Comparison of ENCODE assay signal across 35 cellular contexts in genomic region chr11:86658534-86658933, GRCh38. TPM values are rescaled to one million over a fixed set of nuclear protein-coding genes. Genes with fewer than 3 reads are reported as not detected.
"Had no signal": no experiment of that assay in that cellular context is flagged by ENCODE, and none has a peak within 500 bp of the region (broad histone marks: within the 10 kb centered on the region; RNA-seq: fewer than 3 reads in every experiment).

No MANE protein-coding gene starts in this region.

- H3K4me3 ChIP-seq: SJCRH30, SK-N-MC had no signal

- H3K27ac Mint-ChIP-seq: activated B cell treated with CpG ODN at 0.5 μM for 24 hours; activated CD4-positive, alpha-beta memory T cell treated with anti-CD3 and anti-CD28 coated beads, Interleukin-2, amount 10 ng/mL, durations not matched to agents 7 days and 5 days; activated CD8-positive, alpha-beta memory T cell treated with anti-CD3 and anti-CD28 coated beads, Interleukin-2, amount 10 ng/mL, durations not matched to agents 7 days and 5 days; activated naive CD4-positive, alpha-beta T cell treated with anti-CD3 and anti-CD28 coated beads, Interleukin-2, amount 10 ng/mL, durations not matched to agents 7 days and 5 days; activated naive CD8-positive, alpha-beta T cell; activated naive CD8-positive, alpha-beta T cell treated with anti-CD3 and anti-CD28 coated beads, Interleukin-2, amount 50 U/mL, for 24 hours; T-cell; T-helper 17 cell had no signal

- H3K4me2 ChIP-seq: KMS-11 had no signal

- H3K36me3 Mint-ChIP-seq: activated CD8-positive, alpha-beta memory T cell treated with anti-CD3 and anti-CD28 coated beads, Interleukin-2, amount 10 ng/mL, durations not matched to agents 7 days and 5 days; activated naive CD4-positive, alpha-beta T cell treated with anti-CD3 and anti-CD28 coated beads, Interleukin-2, amount 10 ng/mL, durations not matched to agents 7 days and 5 days; activated naive CD8-positive, alpha-beta T cell had no signal

- H3K27ac ChIP-seq: brain microvascular endothelial cell, KMS-11, SJCRH30, SK-N-MC, VCaP had no signal

- H3K4me1 ChIP-seq: SJCRH30 had no signal

- H3K9me3 ChIP-seq: SJCRH30 had no signal

- H3K4me1 Mint-ChIP-seq: activated B cell treated with CpG ODN at 0.5 μM for 24 hours; activated CD4-positive, alpha-beta memory T cell treated with anti-CD3 and anti-CD28 coated beads, Interleukin-2, amount 10 ng/mL, durations not matched to agents 7 days and 5 days; activated CD8-positive, alpha-beta memory T cell treated with anti-CD3 and anti-CD28 coated beads, Interleukin-2, amount 10 ng/mL, durations not matched to agents 7 days and 5 days; activated naive CD4-positive, alpha-beta T cell treated with anti-CD3 and anti-CD28 coated beads, Interleukin-2, amount 10 ng/mL, durations not matched to agents 7 days and 5 days; activated naive CD8-positive, alpha-beta T cell treated with anti-CD3 and anti-CD28 coated beads, Interleukin-2, amount 50 U/mL, for 24 hours; T-cell; T-helper 17 cell had no signal

- DNase-seq: activated B cell treated with CpG ODN at 0.5 μM for 24 hours; activated CD4-positive, alpha-beta memory T cell treated with anti-CD3 and anti-CD28 coated beads, Interleukin-2, amount 10 ng/mL, durations not matched to agents 7 days and 5 days; activated CD4-positive, alpha-beta T cell treated with anti-CD3 and anti-CD28 coated beads for 1 hour; activated CD4-positive, alpha-beta T cell treated with anti-CD3 and anti-CD28 coated beads for 48 hours; activated CD8-positive, alpha-beta memory T cell treated with anti-CD3 and anti-CD28 coated beads for 24 hours; activated CD8-positive, alpha-beta memory T cell treated with anti-CD3 and anti-CD28 coated beads, Interleukin-2, amount 10 ng/mL, durations not matched to agents 7 days and 5 days; activated CD8-positive, alpha-beta memory T cell treated with anti-CD3 and anti-CD28 coated beads, Interleukin-2, amount 50 U/mL, for 48 hours; activated effector memory CD4-positive, alpha-beta T cell treated with Interleukin-2 at 50 U/mL for 16 hours; activated naive CD4-positive, alpha-beta T cell treated with anti-CD3 and anti-CD28 coated beads, Interleukin-2, amount 10 ng/mL, durations not matched to agents 7 days and 5 days; activated naive CD8-positive, alpha-beta T cell treated with anti-CD3 and anti-CD28 coated beads, Interleukin-2, amount 50 U/mL, for 24 hours; activated T-cell treated with anti-CD3 and anti-CD28 coated beads, Interleukin-2, amount 50 U/mL, for 48 hours; aorta; brain microvascular endothelial cell; central memory CD4-positive, alpha-beta T cell; MM.1S; NCI-H1092 treated with DMSO at 0.1 percent for 48 hours; NCI-H1417; NCI-H146; NCI-H187; NCI-H2029 treated with DMSO at 0.1 percent for 48 hours; NCI-H2107; NCI-H2171; NCI-H510A; NCI-H526; NCI-H748 treated with DMSO at 0.1 percent for 48 hours; NK-92 treated with Interleukin-12 subunit alpha and Interleukin-12 subunit beta, amount 100 ng/mL, for 24 hours; PC-3; SHP77; SJCRH30; T-cell; T-helper 17 cell had no signal

- H3K27me3 ChIP-seq: brain microvascular endothelial cell, SJCRH30 had no signal

- H3K9ac ChIP-seq: KMS-11 had no signal

- ATAC-seq: activated CD8-positive, alpha-beta memory T cell treated with anti-CD3 and anti-CD28 coated beads, Interleukin-2, amount 10 ng/mL, durations not matched to agents 7 days and 5 days; activated naive CD8-positive, alpha-beta T cell treated with anti-CD3 and anti-CD28 coated beads, Interleukin-2, amount 50 U/mL, for 24 hours; PC-3; T-cell; T-helper 17 cell had no signal

- H3K4me3 Mint-ChIP-seq: activated B cell treated with CpG ODN at 0.5 μM for 24 hours; activated CD4-positive, alpha-beta memory T cell treated with anti-CD3 and anti-CD28 coated beads, Interleukin-2, amount 10 ng/mL, durations not matched to agents 7 days and 5 days; activated CD8-positive, alpha-beta memory T cell treated with anti-CD3 and anti-CD28 coated beads, Interleukin-2, amount 10 ng/mL, durations not matched to agents 7 days and 5 days; activated naive CD4-positive, alpha-beta T cell treated with anti-CD3 and anti-CD28 coated beads, Interleukin-2, amount 10 ng/mL, durations not matched to agents 7 days and 5 days; activated naive CD8-positive, alpha-beta T cell; activated naive CD8-positive, alpha-beta T cell treated with anti-CD3 and anti-CD28 coated beads, Interleukin-2, amount 50 U/mL, for 24 hours; T-cell; T-helper 17 cell had no signal

- H3K36me3 ChIP-seq: brain microvascular endothelial cell, SJCRH30 had no signal

- H3K27me3 Mint-ChIP-seq: activated B cell treated with CpG ODN at 0.5 μM for 24 hours; activated naive CD4-positive, alpha-beta T cell treated with anti-CD3 and anti-CD28 coated beads, Interleukin-2, amount 10 ng/mL, durations not matched to agents 7 days and 5 days; activated naive CD8-positive, alpha-beta T cell; activated naive CD8-positive, alpha-beta T cell treated with anti-CD3 and anti-CD28 coated beads, Interleukin-2, amount 50 U/mL, for 24 hours; T-cell; T-helper 17 cell had no signal

RNA-seq across cellular contexts. Expression of gene ME3, which starts 13.9 kb away (rescaled TPM):
- total RNA-seq: SJCRH30 had no signal
